In genomic region chr13:113988859-113989258, GRCh38 we compare ENCODE assay signal across 8 cellular contexts. TPM values are rescaled to one million over a fixed set of nuclear protein-coding genes. Genes with fewer than 3 reads are reported as not detected.
DNase-seq lines count a peak whose midpoint lies in the region; ATAC-seq, FAIRE-seq and TF ChIP-seq lines count a peak whose summit lies in the region.
"Not testable (repeated sequence)": the region's sequence is repeated elsewhere in the genome, so short reads cannot be mapped to it uniquely, and the experiment has no call there.

No MANE protein-coding gene starts in this region.

- SMC1A ChIA-PET in GM12878 (lab: Charles Lee; ENCODE audit: uncharacterized antibody, unreplicated experiment), result not testable (repeated sequence)

- H4K20me1 ChIP-seq in GM12878 (ENCODE audit: control insufficient read depth, insufficient read depth), result not testable (repeated sequence)

- H3K4me1 Mint-ChIP-seq in CD14-positive monocyte; activated T-cell treated with anti-CD3 and anti-CD28 coated beads, Interleukin-2, amount 50 U/mL, for 24 hours (ENCODE audit: low read depth); glutamatergic neuron (ENCODE audit: low read depth, unreplicated experiment): not testable (repeated sequence)
- H3K4me1 Mint-ChIP-seq in memory B cell, result peaks cover 28% of the 10 kb centered on the region

- not testable (repeated sequence) for H3K4me1 ChIP-seq in RWPE2 (ENCODE audit: insufficient read depth, poor library complexity, severe bottlenecking); GM12878 (ENCODE audit: control insufficient read depth, insufficient read depth, low read length); testis

- H3K9me3 ChIP-seq in RWPE2 (ENCODE audit: severe bottlenecking); GM12878 (replicated peaks; ENCODE audit: control insufficient read depth, insufficient read depth, low read length); testis: not testable (repeated sequence)

- H2AFZ ChIP-seq in GM12878 (ENCODE audit: control insufficient read depth, low read depth, low read length), result not testable (repeated sequence)

- H3K4me3 ChIP-seq in RWPE2 (ENCODE audit: severe bottlenecking); GM12878; testis: not testable (repeated sequence)

- intact Hi-C loops in CD14-positive monocyte (cut with micrococcal nuclease); GM12878 (cut with micrococcal nuclease; ENCODE audit: unreplicated experiment); posterior vena cava (cut with DNase I); testis (cut with DNase I; ENCODE audit: low total_unique reads): not testable (repeated sequence)

- H3K27ac ChIP-seq in RWPE2 (ENCODE audit: poor library complexity, severe bottlenecking); GM12878 (ENCODE audit: control insufficient read depth, insufficient read depth); testis: not testable (repeated sequence)

- TF ChIP-seq RAD21 in GM12878 (IDR thresholded peaks at IDR 0.05; ENCODE audit: insufficient read depth, low read depth, low read length), result not testable (repeated sequence)

- not testable (repeated sequence) for H3K9ac ChIP-seq in GM12878 (ENCODE audit: control insufficient read depth, insufficient read depth, low read length)

- not testable (repeated sequence) for TF ChIP-seq EP300 in GM12878 (IDR thresholded peaks at IDR 0.05; ENCODE audit: borderline replicate concordance in 1 of 2, control insufficient read depth in 1 of 2, low read depth in 2 of 2, low read length in 2 of 2)

- not testable (repeated sequence) for TF ChIP-seq POLR2A in GM12878 (IDR thresholded peaks at IDR 0.05; ENCODE audit: low read depth, low read length); testis (IDR thresholded peaks at IDR 0.05)

- peak; percentile 8 for DNase-seq in CD14-positive monocyte (ENCODE audit: low spot score)
- peak; percentile 28 for DNase-seq in RWPE2 (ENCODE audit: low spot score)
- not testable (repeated sequence) for DNase-seq in activated T-cell treated with anti-CD3 and anti-CD28 coated beads, Interleukin-2, amount 50 U/mL, for 24 hours; GM12878 (ENCODE audit: low read depth, low spot score); memory B cell (ENCODE audit: low spot score in 2 of 2)
- peak; percentile 7 for DNase-seq in glutamatergic neuron
- peak; percentile 10 for DNase-seq in posterior vena cava (ENCODE audit: low spot score)
- DNase-seq in testis, result peak; percentile 2

- in situ Hi-C loops in GM12878 (cut with MboI), result not testable (repeated sequence)

- peaks cover 19% of the 10 kb centered on the region for H3K36me3 ChIP-seq in RWPE2 (ENCODE audit: low read depth)
- not testable (repeated sequence) for H3K36me3 ChIP-seq in GM12878 (ENCODE audit: control insufficient read depth in 2 of 2, insufficient read depth in 2 of 2, low read length in 1 of 2); testis (ENCODE audit: low read depth, missing control alignments)

- not testable (repeated sequence) for H3K4me2 ChIP-seq in GM12878 (ENCODE audit: control insufficient read depth, insufficient read depth)

- FAIRE-seq in GM12878 (lab: Jason Lieb, UNC), result not testable (repeated sequence)

- not testable (repeated sequence) for H3K27me3 ChIP-seq in RWPE2 (ENCODE audit: insufficient read depth, poor library complexity, severe bottlenecking); GM12878 (replicated peaks in 1 of 2; ENCODE audit: control insufficient read depth in 2 of 2, insufficient read depth in 2 of 2, low read length in 1 of 2); testis

- peaks cover 0 to 28% (median 0%) of the 10 kb centered on the region in 7 donors for H3K9me3 Mint-ChIP-seq in CD14-positive monocyte
- not testable (repeated sequence) for H3K9me3 Mint-ChIP-seq in activated T-cell treated with anti-CD3 and anti-CD28 coated beads, Interleukin-2, amount 50 U/mL, for 24 hours
- H3K9me3 Mint-ChIP-seq in glutamatergic neuron (ENCODE audit: unreplicated experiment), result peaks cover 13% of the 10 kb centered on the region
- peaks cover 14% of the 10 kb centered on the region for H3K9me3 Mint-ChIP-seq in memory B cell

- not testable (repeated sequence) for H3K27me3 Mint-ChIP-seq in CD14-positive monocyte (ENCODE audit: low read depth in 3 of 3); activated T-cell treated with anti-CD3 and anti-CD28 coated beads, Interleukin-2, amount 50 U/mL, for 24 hours; memory B cell
- peaks cover 18% of the 10 kb centered on the region for H3K27me3 Mint-ChIP-seq in glutamatergic neuron (ENCODE audit: unreplicated experiment)

- H3K27ac Mint-ChIP-seq in CD14-positive monocyte, result not testable (repeated sequence)
- peak overlapping the region; percentile 11 for H3K27ac Mint-ChIP-seq in activated T-cell treated with anti-CD3 and anti-CD28 coated beads, Interleukin-2, amount 50 U/mL, for 24 hours
- peak overlapping the region; percentile 77 for H3K27ac Mint-ChIP-seq in glutamatergic neuron (ENCODE audit: unreplicated experiment)
- H3K27ac Mint-ChIP-seq in memory B cell, result peak overlapping the region; percentile 88

- POLR2A ChIA-PET in GM12878 (lab: Charles Lee), result not testable (repeated sequence)

- not testable (repeated sequence) for H3K79me2 ChIP-seq in GM12878 (ENCODE audit: control insufficient read depth, insufficient read depth, low read length)

- WGBS in GM12878 (ENCODE audit: insufficient coverage, insufficient replicate concordance, low lambda C conversion rate, missing lambda C conversion rate), result 95% methylated on average over 6 of the region's 6 CpGs
- 95 to 96% methylated on average over 6 of the region's 6 CpGs for WGBS in testis, 2 donors

- CTCF ChIA-PET in GM12878 (lab: Yijun Ruan, JAX), result not testable (repeated sequence)

- H3K36me3 Mint-ChIP-seq in CD14-positive monocyte (peaks cover 46 to 47% of the 10 kb centered on the region in 2 donors), memory B cell (peaks cover 41% of the 10 kb centered on the region)
- H3K36me3 Mint-ChIP-seq in activated T-cell treated with anti-CD3 and anti-CD28 coated beads, Interleukin-2, amount 50 U/mL, for 24 hours (ENCODE audit: low read depth), result peaks cover 44% of the 10 kb centered on the region
- not testable (repeated sequence) for H3K36me3 Mint-ChIP-seq in glutamatergic neuron (ENCODE audit: unreplicated experiment)

- H3K4me3 Mint-ChIP-seq in CD14-positive monocyte; activated T-cell treated with anti-CD3 and anti-CD28 coated beads, Interleukin-2, amount 50 U/mL, for 24 hours; glutamatergic neuron (ENCODE audit: unreplicated experiment): not testable (repeated sequence)
- H3K4me3 Mint-ChIP-seq in memory B cell, result peak overlapping the region; percentile 31

- TF ChIP-seq CTCF in CD14-positive monocyte (IDR thresholded peaks at IDR 0.05); RWPE2 (IDR thresholded peaks at IDR 0.05; ENCODE audit: poor library complexity, severe bottlenecking); GM12878 (IDR thresholded peaks at IDR 0.05 in 2 of 3, conservative IDR thresholded peaks at IDR 0.05 in 1 of 3; ENCODE audit: control insufficient read depth in 2 of 3, extremely low read depth in 1 of 3, insufficient read depth in 1 of 3, low read depth in 3 of 3, low read length in 3 of 3); glutamatergic neuron (IDR thresholded peaks at IDR 0.05; ENCODE audit: partially characterized antibody, unreplicated experiment); testis (IDR thresholded peaks at IDR 0.05): not testable (repeated sequence)

- RAD21 ChIA-PET in GM12878 (lab: Charles Lee; ENCODE audit: unreplicated experiment), result not testable (repeated sequence)

- BruUV-seq in GM12878 (replicated peaks; lab: Mats Ljungman, UMichigan), result not testable (repeated sequence)

- ATAC-seq in RWPE2 (ENCODE audit: low read depth); GM12878; memory B cell (ENCODE audit: low read depth): not testable (repeated sequence)

RNA-seq across cellular contexts. Expression of gene C13orf46, which starts 15.0 kb away (rescaled TPM):
- polyA plus RNA-seq in CD14-positive monocyte (under 1 TPM in 1 of 2 donors, not detected in 1; 0.05 TPM), GM12878 (2011; rRNA removed) (0.04 TPM in 1 of 2 replicates, not detected in the other), GM12878 (2014; fragmentation: Illumina TruSeq; extraction: Trizol) (0.13 TPM in 1 of 2 replicates, not detected in the other), GM12878 (2014; fragmentation: Nextera tagmentation; extraction: Ambion mirVana) (not detected), GM12878 (2014; rRNA removed) (0.01 and 0.18 TPM in 2 replicates), GM12878 (2016; fragmentation: Nextera tagmentation; extraction: Ambion mirVana) (not detected), testis (ENCODE audit: insufficient read depth, low read depth, low replicate concordance) (28.4 TPM)
- 0.20 and 0.21 TPM in 2 replicates for total RNA-seq in GM12878 (2013; cell fraction: nucleolus; rRNA removed)
- total RNA-seq in GM12878 (2014; rRNA removed) (not detected in 2 replicates), GM12878 (2014; rRNA removed; fragmentation: Illumina TruSeq; extraction: Trizol) (not detected in 2 replicates), GM12878 (2021) (0.08 and 0.18 TPM in 2 replicates), glutamatergic neuron (ENCODE audit: unreplicated experiment) (0.71 TPM), posterior vena cava (1 to 10 TPM; 1.2 to 1.9 TPM), testis (1 to 10 TPM; 2.9 to 5.5 TPM)
- not detected for polyA plus RNA-seq in GM12878 (2011; ENCODE audit: low read depth)
- polyA plus RNA-seq in GM12878 (2011; cell fraction: cytosol; rRNA removed), result 0.03 and 0.06 TPM in 2 replicates
- polyA plus RNA-seq in GM12878 (2011; cell fraction: nucleus; rRNA removed), result 0.55 and 0.61 TPM in 2 replicates
- polyA plus RNA-seq in GM12878 (2012), result 0.03 and 0.07 TPM in 2 replicates
- polyA minus RNA-seq in GM12878 (2011; rRNA and poly(A)+ RNA removed), result 0.31 and 0.37 TPM in 2 replicates
- polyA minus RNA-seq in GM12878 (2011; cell fraction: cytosol; rRNA and poly(A)+ RNA removed), result not detected in 2 replicates
- 0.24 and 0.48 TPM in 2 replicates for polyA minus RNA-seq in GM12878 (2011; cell fraction: nucleus; rRNA and poly(A)+ RNA removed)
